35 cellular contexts compared by ENCODE assay signal in the genomic region with DNA sequence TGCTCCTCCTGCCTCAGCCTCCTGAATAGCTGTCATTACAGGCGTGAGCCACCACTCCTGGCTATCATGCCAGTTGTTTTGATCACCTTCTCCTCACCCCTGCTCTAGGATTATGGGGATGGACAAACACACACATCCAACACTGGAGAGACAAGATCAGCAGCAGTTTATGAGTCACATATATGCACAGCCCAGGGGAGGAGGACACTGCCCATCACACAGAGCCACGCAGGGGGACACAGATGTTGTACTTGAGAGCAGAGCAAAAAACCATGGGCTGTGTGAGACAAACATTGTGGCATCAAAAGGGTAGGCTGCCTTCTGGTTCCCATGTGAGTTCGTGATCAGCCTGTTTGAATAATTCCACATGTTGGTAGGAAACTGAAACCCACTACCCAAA. TPM values are rescaled to one million over a fixed set of nuclear protein-coding genes. Genes with fewer than 3 reads are reported as not detected.
"Had no signal": no experiment of that assay in that cellular context is flagged by ENCODE, and none has a peak within 500 bp of the region (broad histone marks: within the 10 kb centered on the region; RNA-seq: fewer than 3 reads in every experiment).

No MANE protein-coding gene starts in this region.

- FAIRE-seq: bronchial epithelial cell, TTC549 had no signal

- H3K9me3 ChIP-seq: Peyer's patch, SJSA1, SK-N-SH had no signal

- H3K9me3 Mint-ChIP-seq: activated CD4-positive, alpha-beta memory T cell treated with anti-CD3 and anti-CD28 coated beads for 36 hours; activated naive CD8-positive, alpha-beta T cell treated with anti-CD3 and anti-CD28 coated beads, Interleukin-2, amount 50 U/mL, for 24 hours; activated T-cell treated with anti-CD3 and anti-CD28 coated beads, Interleukin-2, amount 50 U/mL, for 4 hours; activated T-helper 1 cell treated with anti-CD3 and anti-CD28 coated beads, Interleukin-12 subunit alpha, Interleukin-12 subunit beta, Interleukin-2, Interleukin-4 antibody, amounts not matched to agents 30 ng/mL and 10 ng/mL and 1 ng/mL, durations not matched to agents 14 hours and 24 hours and 36 hours; T-helper 1 cell treated with Interleukin-12 subunit alpha and Interleukin-12 subunit beta and Interleukin-4 antibody, amounts not matched to agents 30 μg/mL and 1 μg/mL, for 36 hours; T-helper 2 cell treated with Interferon-gamma antibody and Interleukin-4, amounts not matched to agents 5 μg/mL and 100 μg/mL, for 36 hours had no signal

- ATAC-seq: activated CD4-positive, alpha-beta T cell treated with anti-CD3 and anti-CD28 coated beads for 36 hours; activated naive CD8-positive, alpha-beta T cell treated with anti-CD3 and anti-CD28 coated beads, Interleukin-2, amount 50 U/mL, for 24 hours; activated T-cell treated with anti-CD3 and anti-CD28 coated beads, Interleukin-2, amount 50 U/mL, for 4 hours; PC-3 had no signal

- H3K9ac ChIP-seq: SK-N-SH had no signal

- H3K4me3 Mint-ChIP-seq: activated CD4-positive, alpha-beta memory T cell treated with anti-CD3 and anti-CD28 coated beads for 36 hours; activated CD4-positive, alpha-beta T cell treated with anti-CD3 and anti-CD28 coated beads for 36 hours; activated naive CD4-positive, alpha-beta T cell treated with anti-CD3 and anti-CD28 coated beads, Interleukin-2, amount 10 ng/mL, durations not matched to agents 7 days and 5 days; activated naive CD8-positive, alpha-beta T cell; activated naive CD8-positive, alpha-beta T cell treated with anti-CD3 and anti-CD28 coated beads, Interleukin-2, amount 50 U/mL, for 24 hours; activated T-cell treated with anti-CD3 and anti-CD28 coated beads, Interleukin-2, amount 50 U/mL, for 4 hours; activated T-helper 1 cell treated with anti-CD3 and anti-CD28 coated beads, Interleukin-12 subunit alpha, Interleukin-12 subunit beta, Interleukin-2, Interleukin-4 antibody, amounts not matched to agents 30 ng/mL and 10 ng/mL and 1 ng/mL, durations not matched to agents 14 hours and 24 hours and 36 hours; brain; T-helper 1 cell treated with Interleukin-12 subunit alpha and Interleukin-12 subunit beta and Interleukin-4 antibody, amounts not matched to agents 30 μg/mL and 1 μg/mL, for 36 hours; T-helper 2 cell treated with Interferon-gamma antibody and Interleukin-4, amounts not matched to agents 5 μg/mL and 100 μg/mL, for 36 hours had no signal

- H3K4me1 ChIP-seq: Peyer's patch had no signal

- H3K36me3 Mint-ChIP-seq: activated naive CD4-positive, alpha-beta T cell treated with anti-CD3 and anti-CD28 coated beads, Interleukin-2, amount 10 ng/mL, durations not matched to agents 7 days and 5 days had no signal

- H3K36me3 ChIP-seq: Peyer's patch, SJSA1 had no signal

- H3K4me1 Mint-ChIP-seq: activated CD4-positive, alpha-beta T cell treated with anti-CD3 and anti-CD28 coated beads for 36 hours; activated naive CD4-positive, alpha-beta T cell treated with anti-CD3 and anti-CD28 coated beads, Interleukin-2, amount 10 ng/mL, durations not matched to agents 7 days and 5 days; brain had no signal

- DNase-seq: activated CD4-positive, alpha-beta memory T cell treated with anti-CD3 and anti-CD28 coated beads for 36 hours; activated CD4-positive, alpha-beta T cell treated with anti-CD3 and anti-CD28 coated beads for 36 hours; activated CD4-positive, alpha-beta T cell treated with anti-CD3 and anti-CD28 coated beads, Interleukin-2, amount 50 U/mL, for 1 hour; activated effector memory CD4-positive, alpha-beta T cell treated with Interleukin-2 at 50 U/mL for 16 hours; activated naive CD4-positive, alpha-beta T cell treated with anti-CD3 and anti-CD28 coated beads, Interleukin-2, amount 10 ng/mL, durations not matched to agents 7 days and 5 days; activated naive CD8-positive, alpha-beta T cell treated with anti-CD3 and anti-CD28 coated beads, Interleukin-2, amount 50 U/mL, for 24 hours; activated T-cell treated with anti-CD3 and anti-CD28 coated beads for 4 hours; activated T-cell treated with anti-CD3 and anti-CD28 coated beads, Interleukin-2, amount 50 U/mL, for 4 hours; anterior cingulate cortex; caudate nucleus; cerebellar nuclear complex; NCI-H1092 treated with DMSO at 0.1 percent for 48 hours; NCI-H1417; NCI-H146; NCI-H187; NCI-H2029 treated with DMSO at 0.1 percent for 48 hours; NCI-H2107; NCI-H2171; NCI-H510A; NCI-H526; NCI-H748 treated with DMSO at 0.1 percent for 48 hours; NK-92 treated with Interleukin-12 subunit alpha and Interleukin-12 subunit beta, amount 100 ng/mL, for 24 hours; PC-3; Peyer's patch; RPMI8226; SHP77 treated with DMSO at 0.1 percent for 48 hours; SK-N-SH had no signal

- H3K4me2 ChIP-seq: SK-N-SH had no signal

- H3K27ac Mint-ChIP-seq: activated CD4-positive, alpha-beta memory T cell treated with anti-CD3 and anti-CD28 coated beads for 36 hours; activated CD4-positive, alpha-beta T cell treated with anti-CD3 and anti-CD28 coated beads for 36 hours; activated naive CD4-positive, alpha-beta T cell treated with anti-CD3 and anti-CD28 coated beads, Interleukin-2, amount 10 ng/mL, durations not matched to agents 7 days and 5 days; activated naive CD8-positive, alpha-beta T cell; activated naive CD8-positive, alpha-beta T cell treated with anti-CD3 and anti-CD28 coated beads, Interleukin-2, amount 50 U/mL, for 24 hours; activated T-helper 1 cell treated with anti-CD3 and anti-CD28 coated beads, Interleukin-12 subunit alpha, Interleukin-12 subunit beta, Interleukin-2, Interleukin-4 antibody, amounts not matched to agents 30 ng/mL and 10 ng/mL and 1 ng/mL, durations not matched to agents 14 hours and 24 hours and 36 hours; brain; T-helper 2 cell treated with Interferon-gamma antibody and Interleukin-4, amounts not matched to agents 5 μg/mL and 100 μg/mL, for 36 hours had no signal

- H3K27me3 Mint-ChIP-seq: activated CD4-positive, alpha-beta memory T cell treated with anti-CD3 and anti-CD28 coated beads for 36 hours; activated CD4-positive, alpha-beta T cell treated with anti-CD3 and anti-CD28 coated beads for 36 hours; activated naive CD8-positive, alpha-beta T cell; activated naive CD8-positive, alpha-beta T cell treated with anti-CD3 and anti-CD28 coated beads, Interleukin-2, amount 50 U/mL, for 24 hours; brain had no signal

- H3K27me3 ChIP-seq: Peyer's patch, SJSA1 had no signal

- H3K4me3 ChIP-seq: Peyer's patch, SJSA1 had no signal

- H3K27ac ChIP-seq: Peyer's patch, SJSA1 had no signal

RNA-seq across cellular contexts. Expression of gene EDARADD, which starts 32.1 kb away (rescaled TPM):
- total RNA-seq: Peyer's patch, SJSA1 had no signal
